21 cellular contexts compared by ENCODE assay signal in the genomic region with DNA sequence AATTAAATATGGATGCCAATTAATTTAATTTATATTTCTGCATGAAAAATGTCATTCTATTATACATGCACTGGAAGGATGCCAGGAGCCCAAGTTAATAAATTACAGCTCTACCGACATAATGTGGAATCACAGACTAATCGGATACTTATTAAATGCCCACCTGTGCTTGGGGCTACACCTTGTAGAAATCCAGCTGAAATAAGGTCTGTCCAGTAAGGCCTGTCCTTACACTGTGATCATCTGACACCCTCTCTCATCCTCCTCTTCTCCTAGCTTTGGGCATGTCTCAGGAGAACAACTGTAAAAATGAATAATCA.
"Had no signal": no experiment of that assay in that cellular context is flagged by ENCODE, and none has a peak within 500 bp of the region (broad histone marks: within the 10 kb centered on the region; RNA-seq: fewer than 3 reads in every experiment).

No MANE protein-coding gene starts in this region.

- H3K9me3 ChIP-seq: esophagus squamous epithelium, gastrocnemius medialis, sigmoid colon, thoracic aorta, vagina had no signal

- H3K4me3 Mint-ChIP-seq: activated CD4-positive, alpha-beta memory T cell treated with anti-CD3 and anti-CD28 coated beads for 36 hours; activated naive CD4-positive, alpha-beta T cell treated with anti-CD3 and anti-CD28 coated beads, Interleukin-2, amount 10 ng/mL, durations not matched to agents 7 days and 5 days; endodermal cell; nephron progenitor cell; type B pancreatic cell had no signal

- H3K9me3 Mint-ChIP-seq: activated CD4-positive, alpha-beta memory T cell treated with anti-CD3 and anti-CD28 coated beads for 36 hours; activated naive CD4-positive, alpha-beta T cell treated with anti-CD3 and anti-CD28 coated beads, Interleukin-2, amount 10 ng/mL, durations not matched to agents 7 days and 5 days; endodermal cell; memory B cell; nephron progenitor cell; type B pancreatic cell had no signal

- H3K36me3 Mint-ChIP-seq: activated CD4-positive, alpha-beta memory T cell treated with anti-CD3 and anti-CD28 coated beads for 36 hours; activated naive CD4-positive, alpha-beta T cell treated with anti-CD3 and anti-CD28 coated beads, Interleukin-2, amount 10 ng/mL, durations not matched to agents 7 days and 5 days; memory B cell; type B pancreatic cell had no signal

- H3K27ac ChIP-seq: esophagus squamous epithelium, gastrocnemius medialis, sigmoid colon, thoracic aorta, vagina had no signal

- DNase-seq: activated CD4-positive, alpha-beta memory T cell treated with anti-CD3 and anti-CD28 coated beads for 36 hours; activated CD4-positive, alpha-beta T cell treated with anti-CD3 and anti-CD28 coated beads for 48 hours; activated effector memory CD4-positive, alpha-beta T cell treated with anti-CD3 and anti-CD28 coated beads, Interleukin-2, amount 50 U/mL, for 16 hours; activated naive CD4-positive, alpha-beta T cell treated with anti-CD3 and anti-CD28 coated beads, Interleukin-2, amount 10 ng/mL, durations not matched to agents 7 days and 5 days; amygdala; cortex of kidney; endodermal cell; esophagus squamous epithelium; gastrocnemius medialis; hippocampal formation; nephron progenitor cell; occipital lobe; posterior cingulate gyrus; sigmoid colon; stimulated activated CD4-positive, alpha-beta T cell treated with anti-CD3 and anti-CD28 coated beads, Interleukin-2, amount 100 ng/mL, for 48 hours; stimulated activated CD8-positive, alpha-beta memory T cell treated with anti-CD3 and anti-CD28 coated beads, Interleukin-4, amount 100 ng/mL, for 48 hours; stimulated activated naive CD4-positive, alpha-beta T cell had no signal

- H3K27ac Mint-ChIP-seq: activated CD4-positive, alpha-beta memory T cell treated with anti-CD3 and anti-CD28 coated beads for 36 hours; activated naive CD4-positive, alpha-beta T cell treated with anti-CD3 and anti-CD28 coated beads, Interleukin-2, amount 10 ng/mL, durations not matched to agents 7 days and 5 days; endodermal cell; memory B cell; nephron progenitor cell; type B pancreatic cell had no signal

- H3K36me3 ChIP-seq: esophagus squamous epithelium, gastrocnemius medialis, sigmoid colon, thoracic aorta, vagina had no signal

- H3K4me3 ChIP-seq: esophagus squamous epithelium, gastrocnemius medialis, sigmoid colon, thoracic aorta, vagina had no signal

- ATAC-seq: gastrocnemius medialis had no signal
